ENCODE assay signal across 17 cellular contexts in the genomic region with DNA sequence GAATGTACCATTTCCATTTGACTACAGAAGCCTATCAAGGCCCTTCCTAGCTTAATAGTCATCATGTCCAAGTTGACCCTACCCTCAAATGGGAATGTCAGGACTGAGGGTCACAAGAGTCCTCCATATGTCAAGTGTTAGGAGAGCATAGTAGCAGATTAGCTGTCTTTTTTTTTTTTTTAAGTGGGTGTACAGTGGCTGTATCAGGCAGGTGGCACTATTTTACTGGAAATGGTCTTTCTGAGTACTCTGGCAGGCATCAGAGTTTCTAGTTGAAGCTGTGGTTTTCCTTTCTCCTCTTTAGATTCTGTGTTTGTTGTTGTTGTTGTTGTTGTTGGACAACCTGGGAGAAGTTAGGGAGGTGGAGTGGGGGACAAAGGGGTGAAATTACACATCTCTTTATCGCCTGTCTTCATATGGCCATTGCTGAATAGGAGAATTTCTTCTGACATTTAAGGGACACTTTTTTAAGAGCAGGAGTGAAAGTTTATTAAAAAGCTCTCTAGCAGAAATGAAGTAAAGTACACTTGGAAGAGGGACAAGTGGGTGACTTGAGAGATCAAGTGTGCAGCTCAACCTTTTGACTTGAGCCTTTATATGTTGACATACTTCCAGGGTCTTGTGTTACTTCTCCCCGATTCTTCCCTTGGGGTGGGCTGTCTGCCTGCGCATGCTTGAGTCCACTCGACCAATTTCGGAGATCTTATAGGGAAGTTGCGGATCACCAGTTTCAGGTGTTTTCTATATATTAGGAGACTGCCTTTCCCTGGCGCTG.
DNase-seq lines count a peak whose midpoint lies in the region; ATAC-seq, FAIRE-seq and TF ChIP-seq lines count a peak whose summit lies in the region.
"Had no signal": no experiment of that assay in that cellular context is flagged by ENCODE, and none has a peak within 500 bp of the region (broad histone marks: within the 10 kb centered on the region; RNA-seq: fewer than 3 reads in every experiment).

No MANE protein-coding gene starts in this region.

- FAIRE-seq in islet of Langerhans (lab: Jason Lieb, UNC) = peak; percentile 71
- FAIRE-seq: GM12891, H1, small intestine had no signal

- TF ChIP-seq CTCF in OCI-LY3 (IDR thresholded peaks at IDR 0.05; ENCODE audit: low read depth, low read length) = peak; percentile 49
- TF ChIP-seq CTCF in natural killer cell (IDR thresholded peaks at IDR 0.05) = no peak

- H3K9ac ChIP-seq in OCI-LY3 (ENCODE audit: low read length) = no peak overlapping the region

- no peak overlapping the region for H3K4me3 Mint-ChIP-seq in T-helper 17 cell
- H3K4me3 Mint-ChIP-seq in natural killer cell = no peak overlapping the region
- H3K4me3 Mint-ChIP-seq: activated CD8-positive, alpha-beta T cell treated with anti-CD3 and anti-CD28 coated beads for 36 hours had no signal

- H3K4me1 Mint-ChIP-seq in T-helper 17 cell (no peaks in the 10 kb centered on the region), natural killer cell (no peaks in the 10 kb centered on the region)

- H3K36me3 ChIP-seq in OCI-LY3 (replicated peaks; ENCODE audit: low read depth, low read length) = no peaks in the 10 kb centered on the region
- H3K36me3 ChIP-seq: cardiac muscle cell, neutrophil had no signal

- peaks cover 3 to 9% of the 10 kb centered on the region in 2 donors for H3K9me3 Mint-ChIP-seq in natural killer cell
- H3K9me3 Mint-ChIP-seq: activated CD8-positive, alpha-beta T cell treated with anti-CD3 and anti-CD28 coated beads for 36 hours had no signal

- no peak overlapping the region for H3K4me3 ChIP-seq in OCI-LY3 (ENCODE audit: low read length)
- H3K4me3 ChIP-seq: cardiac muscle cell had no signal

- no peaks in the 10 kb centered on the region for H3K79me2 ChIP-seq in OCI-LY3 (ENCODE audit: low read length)

- no peaks in the 10 kb centered on the region for H3K27me3 ChIP-seq in OCI-LY3 (ENCODE audit: low read depth, low read length)
- H3K27me3 ChIP-seq: cardiac muscle cell, neutrophil had no signal

- peak; percentile 32 for DNase-seq in DMS 273 (lab: John Stamatoyannopoulos, UW; ENCODE audit: unreplicated experiment)
- peak; percentile 6 for DNase-seq in HuH-7 (ENCODE audit: low spot score)
- DNase-seq in stimulated activated naive CD8-positive, alpha-beta T cell treated with anti-CD3 and anti-CD28 coated beads, Interleukin-15, Interleukin-2, amounts not matched to agents 100 U/mL and 50 U/mL, for 24 hours = no peak
- DNase-seq in T-helper 17 cell = no peak
- no peak for DNase-seq in natural killer cell
- DNase-seq: activated CD8-positive, alpha-beta T cell treated with anti-CD3 and anti-CD28 coated beads for 36 hours; activated gamma-delta T cell treated with Interleukin-2 at 50 U/mL for 16 hours; mammary epithelial cell; small intestine; T1000 had no signal

- H3K4me2 ChIP-seq in OCI-LY3 (ENCODE audit: low read length) = no peak overlapping the region

- H3K36me3 Mint-ChIP-seq in T-helper 17 cell (ENCODE audit: low read depth) (no peaks in the 10 kb centered on the region), natural killer cell (no peaks in the 10 kb centered on the region)

- intact Hi-C loops in natural killer cell (cut with micrococcal nuclease) = no loop called here

- no peak overlapping the region for H2AFZ ChIP-seq in OCI-LY3 (ENCODE audit: low read depth, low read length)

- H3K27ac Mint-ChIP-seq in T-helper 17 cell = no peak overlapping the region
- no peak overlapping the region for H3K27ac Mint-ChIP-seq in natural killer cell
- H3K27ac Mint-ChIP-seq: activated CD8-positive, alpha-beta T cell treated with anti-CD3 and anti-CD28 coated beads for 36 hours had no signal

- H3K9me3 ChIP-seq in OCI-LY3 (ENCODE audit: insufficient read depth, low read length) = no peaks in the 10 kb centered on the region
- no peaks in the 10 kb centered on the region for H3K9me3 ChIP-seq in T-helper 17 cell (ENCODE audit: control insufficient read depth, low read length, poor library complexity, severe bottlenecking)
- H3K9me3 ChIP-seq: neutrophil had no signal

- no peak for ATAC-seq in stimulated activated naive CD8-positive, alpha-beta T cell treated with anti-CD3 and anti-CD28 coated beads, Interleukin-15, Interleukin-2, amounts not matched to agents 100 U/mL and 50 U/mL, for 24 hours
- no peak for ATAC-seq in HG03175 (IDR thresholded peaks at IDR 0.05; ENCODE audit: unreplicated experiment)
- ATAC-seq in T-helper 17 cell = no peak
- no peak for ATAC-seq in natural killer cell
- ATAC-seq: activated CD8-positive, alpha-beta T cell treated with anti-CD3 and anti-CD28 coated beads for 36 hours had no signal

- H3K27me3 Mint-ChIP-seq in T-helper 17 cell (peaks cover 4% of the 10 kb centered on the region), natural killer cell (ENCODE audit: low read depth in 2 of 2) (no peaks in the 10 kb centered on the region)
- H3K27me3 Mint-ChIP-seq: activated CD8-positive, alpha-beta T cell treated with anti-CD3 and anti-CD28 coated beads for 36 hours had no signal

- H3K27ac ChIP-seq in OCI-LY3 (ENCODE audit: low read length) = no peak overlapping the region
- H3K27ac ChIP-seq: cardiac muscle cell, neutrophil had no signal

- H3K4me1 ChIP-seq in OCI-LY3 (ENCODE audit: low read length) = no peaks in the 10 kb centered on the region

- no peaks in the 10 kb centered on the region for H4K20me1 ChIP-seq in OCI-LY3 (ENCODE audit: insufficient read depth, low read length)

Comparison
In these comparisons a context has a peak if more than half of its experiments do, and no peak if none do; other contexts are left out.
1. DNase-seq: peak in DMS 273 (single experiment) and HuH-7 (single experiment); none in stimulated activated naive CD8-positive, alpha-beta T cell treated with anti-CD3 and anti-CD28 coated beads, Interleukin-15, Interleukin-2, amounts not matched to agents 100 U/mL and 50 U/mL, for 24 hours (single experiment), T-helper 17 cell (0 of 3) and natural killer cell (single experiment).